ENCODE assay signal across 9 cellular contexts in the genomic region with DNA sequence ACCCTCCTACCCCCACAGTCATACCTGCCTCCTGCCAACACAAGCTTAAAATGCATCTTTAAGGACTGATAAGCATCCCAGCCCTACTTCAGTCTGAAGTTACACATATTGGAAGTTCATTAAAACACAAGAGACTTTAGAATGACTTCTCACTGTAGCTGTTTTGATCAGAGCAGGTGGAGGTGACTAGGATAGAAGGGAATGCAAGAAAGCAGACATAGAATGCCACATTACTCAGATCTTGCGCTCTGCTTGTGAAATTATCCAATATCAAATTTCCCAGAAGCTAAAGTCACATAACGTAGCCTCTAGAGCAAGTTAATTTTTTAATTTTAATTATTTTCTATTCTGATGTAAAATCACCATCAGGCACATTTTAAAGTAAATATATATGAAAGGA.
"Had no signal": no experiment of that assay in that cellular context is flagged by ENCODE, and none has a peak within 500 bp of the region (broad histone marks: within the 10 kb centered on the region; RNA-seq: fewer than 3 reads in every experiment).

No MANE protein-coding gene starts in this region.

- H3K4me3 ChIP-seq: GM23338, K562 had no signal

- H3K9me3 Mint-ChIP-seq: GM23338, H9 had no signal

- H3K4me3 Mint-ChIP-seq: GM23338, H9 had no signal

- H3K4me1 Mint-ChIP-seq: GM23338 had no signal

- H3K27ac Mint-ChIP-seq: H9 had no signal

- DNase-seq: H9, HCEC 1CT, IMR-90 had no signal

- H3K27ac ChIP-seq: HL-60 had no signal

- ATAC-seq: GM23338, K562 had no signal

- FAIRE-seq: H1, H54, HTR-8/SVneo, K562 had no signal

- H3K4me2 ChIP-seq: GM23338 had no signal
